Comparison of ENCODE assay signal across 11 cellular contexts in genomic region chr11:95512177-95512576, GRCh38.
A peak's percentile ranks its signal among the peaks of the same experiment; 100 is the strongest.
DNase-seq lines count a peak whose midpoint lies in the region; ATAC-seq and TF ChIP-seq lines count a peak whose summit lies in the region.
"Had no signal": no experiment of that assay in that cellular context is flagged by ENCODE, and none has a peak within 500 bp of the region (broad histone marks: within the 10 kb centered on the region; RNA-seq: fewer than 3 reads in every experiment).

No MANE protein-coding gene starts in this region.

- ATAC-seq in mucosa of descending colon (peak; percentile 56), GM21619 (IDR thresholded peaks at IDR 0.05; ENCODE audit: unreplicated experiment) (no peak)
- no peak for ATAC-seq in naive thymus-derived CD8-positive, alpha-beta T cell
- ATAC-seq: HCT116 had no signal

- no peaks in the 10 kb centered on the region for H3K9me3 Mint-ChIP-seq in naive thymus-derived CD8-positive, alpha-beta T cell

- TF ChIP-seq EP300 in transverse colon (IDR thresholded peaks at IDR 0.05; ENCODE audit: low read depth) = no peak

- DNase-seq in MG63 (peak; percentile 83), dedifferentiated amniotic fluid mesenchymal stem cell (ENCODE audit: extremely low spot score) (peak; percentile 85), mucosa of descending colon (no peak), transverse colon (peak; percentile 8), RPMI8226 (no peak), SKM-1 treated with dmso at 0.1 percent for 144 hours (lab: John Stamatoyannopoulos, UW; ENCODE audit: unreplicated experiment) (no peak)
- DNase-seq in naive thymus-derived CD8-positive, alpha-beta T cell = no peak

- in situ Hi-C loops in transverse colon (cut with MboI; ENCODE audit: low pct_ligation_motif_present in 1 of 4, low pct_unique_long_range_greater_than_20kb in 1 of 4, low sequenced_read_pairs in 3 of 4) = no loop called here

- TF ChIP-seq CTCF in mucosa of descending colon (IDR thresholded peaks at IDR 0.05) (no peak), transverse colon (IDR thresholded peaks at IDR 0.05) (no peak)

- 71 to 79% methylated on average over 2 to 4 of the region's 4 CpGs for WGBS in transverse colon (ENCODE audit: low coverage in 1 of 2), 2 donors

- peaks cover 0 to 9% (median 0%) of the 10 kb centered on the region in 5 donors for H3K27me3 Mint-ChIP-seq in naive thymus-derived CD8-positive, alpha-beta T cell

- no peaks in the 10 kb centered on the region for H3K36me3 Mint-ChIP-seq in naive thymus-derived CD8-positive, alpha-beta T cell

- H3K4me3 ChIP-seq in MG63 (no peak overlapping the region), mucosa of descending colon (no peak overlapping the region), transverse colon (no peak overlapping the region)
- H3K4me3 ChIP-seq: cardiac muscle cell, heart right ventricle had no signal

- no peaks in the 10 kb centered on the region for H3K36me3 ChIP-seq in MG63
- no peaks in the 10 kb centered on the region for H3K36me3 ChIP-seq in mucosa of descending colon (ENCODE audit: low read depth)
- no peaks in the 10 kb centered on the region for H3K36me3 ChIP-seq in transverse colon
- H3K36me3 ChIP-seq: cardiac muscle cell, heart right ventricle had no signal

- no peak overlapping the region for H3K4me3 Mint-ChIP-seq in naive thymus-derived CD8-positive, alpha-beta T cell

- TF ChIP-seq POLR2A in transverse colon (IDR thresholded peaks at IDR 0.05) = no peak

- no peaks in the 10 kb centered on the region for H3K4me1 Mint-ChIP-seq in naive thymus-derived CD8-positive, alpha-beta T cell

- intact Hi-C loops in mucosa of descending colon (cut with DNase I, micrococcal nuclease) (no loop called here), transverse colon (cut with DNase I; ENCODE audit: low total_unique reads) (loop anchor here (5.0 kb wide), 1 partner anchor 520 kb away; no protein-coding TSS in a partner anchor)

- H3K4me1 ChIP-seq in mucosa of descending colon (ENCODE audit: low read depth) (no peaks in the 10 kb centered on the region), transverse colon (peaks cover 0 to 7% (median 0%) of the 10 kb centered on the region in 4 donors)

- peak overlapping the region in 1 of 10 donors; percentile 22 for H3K27ac Mint-ChIP-seq in naive thymus-derived CD8-positive, alpha-beta T cell

- peak overlapping the region; percentile 59 to 77 (median 74) for H3K27ac ChIP-seq in transverse colon
- H3K27ac ChIP-seq: cardiac muscle cell had no signal

- H3K27me3 ChIP-seq in MG63 (no peaks in the 10 kb centered on the region), transverse colon (no peaks in the 10 kb centered on the region)
- H3K27me3 ChIP-seq: cardiac muscle cell, heart right ventricle had no signal

- POLR2A ChIA-PET in naive thymus-derived CD8-positive, alpha-beta T cell (lab: Charles Lee) = interaction anchor here (0.6 kb wide), 1 partner anchor 189 kb away, joined by 3 read pairs; no protein-coding TSS in a partner anchor

- H3K9me3 ChIP-seq in MG63 (no peaks in the 10 kb centered on the region), mucosa of descending colon (no peaks in the 10 kb centered on the region), transverse colon (no peaks in the 10 kb centered on the region)
- H3K9me3 ChIP-seq: heart right ventricle had no signal

Comparison
In these comparisons a context has a peak if more than half of its experiments do, and no peak if none do; other contexts are left out.
1. DNase-seq: peak in MG63 (single experiment), dedifferentiated amniotic fluid mesenchymal stem cell (single experiment) and transverse colon (single experiment); none in mucosa of descending colon (0 of 3), RPMI8226 (single experiment), SKM-1 treated with dmso at 0.1 percent for 144 hours (single experiment) and naive thymus-derived CD8-positive, alpha-beta T cell (0 of 10).